Comparison of ENCODE assay signal across 18 cellular contexts in genomic region chr12:123941485-123942276, GRCh38.
DNase-seq lines count a peak whose midpoint lies in the region; ATAC-seq and TF ChIP-seq lines count a peak whose summit lies in the region.
"Had no signal": no experiment of that assay in that cellular context is flagged by ENCODE, and none has a peak within 500 bp of the region (broad histone marks: within the 10 kb centered on the region; RNA-seq: fewer than 3 reads in every experiment).

No MANE protein-coding gene starts in this region.

- H3K4me3 ChIP-seq in adipocyte (ENCODE audit: low read length) = peak overlapping the region; percentile 34
- no peak overlapping the region for H3K4me3 ChIP-seq in foreskin fibroblast (ENCODE audit: low read depth in 1 of 2, low read length in 2 of 2)
- H3K4me3 ChIP-seq: skin epidermis had no signal

- peaks cover 33% of the 10 kb centered on the region for H3K4me1 Mint-ChIP-seq in stimulated activated effector memory CD8-positive, alpha-beta T cell treated with anti-CD3 and anti-CD28 coated beads, Interleukin-12 subunit alpha, Interleukin-12 subunit beta, amount 100 ng/mL, for 72 hours

- no peak overlapping the region for H3K4me3 Mint-ChIP-seq in stimulated activated effector memory CD8-positive, alpha-beta T cell treated with anti-CD3 and anti-CD28 coated beads, Interleukin-12 subunit alpha, Interleukin-12 subunit beta, amount 100 ng/mL, for 72 hours
- H3K4me3 Mint-ChIP-seq: stimulated activated naive B cell treated with anti-CD40 and anti-IgM and Interleukin-4, amounts not matched to agents 10 μg/mL and 1 μg/mL and 100 μg/mL, for 72 hours; T-cell had no signal

- H3K27ac Mint-ChIP-seq in stimulated activated effector memory CD8-positive, alpha-beta T cell treated with anti-CD3 and anti-CD28 coated beads, Interleukin-12 subunit alpha, Interleukin-12 subunit beta, amount 100 ng/mL, for 72 hours = peak overlapping the region; percentile 43
- H3K27ac Mint-ChIP-seq: stimulated activated naive B cell treated with anti-CD40 and anti-IgM and Interleukin-4, amounts not matched to agents 10 μg/mL and 1 μg/mL and 100 μg/mL, for 72 hours; T-cell had no signal

- no peaks in the 10 kb centered on the region for H3K9me3 Mint-ChIP-seq in stimulated activated effector memory CD8-positive, alpha-beta T cell treated with anti-CD3 and anti-CD28 coated beads, Interleukin-12 subunit alpha, Interleukin-12 subunit beta, amount 100 ng/mL, for 72 hours
- H3K9me3 Mint-ChIP-seq: T-cell had no signal

- no peak for TF ChIP-seq CTCF in foreskin fibroblast (IDR thresholded peaks at IDR 0.05; ENCODE audit: low read depth, low read length)

- H3K27me3 ChIP-seq in adipocyte (replicated peaks; ENCODE audit: control insufficient read depth, insufficient read depth, low read length) = no peaks in the 10 kb centered on the region

- H3K9ac ChIP-seq in adipocyte (ENCODE audit: low read length) = no peak overlapping the region

- peaks cover 23% of the 10 kb centered on the region for H3K36me3 Mint-ChIP-seq in stimulated activated effector memory CD8-positive, alpha-beta T cell treated with anti-CD3 and anti-CD28 coated beads, Interleukin-12 subunit alpha, Interleukin-12 subunit beta, amount 100 ng/mL, for 72 hours

- no peak for ATAC-seq in stimulated activated effector memory CD8-positive, alpha-beta T cell treated with anti-CD3 and anti-CD28 coated beads, Interleukin-12 subunit alpha, Interleukin-12 subunit beta, amount 100 ng/mL, for 72 hours
- ATAC-seq: esophagus mucosa; stimulated activated naive B cell treated with anti-CD40 and anti-IgM and Interleukin-4, amounts not matched to agents 10 μg/mL and 1 μg/mL and 100 μg/mL, for 72 hours; T-cell had no signal

- H3K4me1 ChIP-seq in adipocyte (ENCODE audit: control insufficient read depth, insufficient read depth, low read length) = peaks cover 9% of the 10 kb centered on the region

- peak; percentile 45 for DNase-seq in NOMO-1 treated with DMSO at 0.1 percent for 48 hours (lab: John Stamatoyannopoulos, UW; ENCODE audit: unreplicated experiment)
- no peak for DNase-seq in NOMO-1 treated with dmso at 0.1 percent for 144 hours (lab: John Stamatoyannopoulos, UW; ENCODE audit: unreplicated experiment)
- DNase-seq in adipocyte (ENCODE audit: low read depth) = peak; percentile 13
- DNase-seq in foreskin fibroblast = peak; percentile 17 to 24
- no peak for DNase-seq in stimulated activated effector memory CD8-positive, alpha-beta T cell treated with anti-CD3 and anti-CD28 coated beads, Interleukin-12 subunit alpha, Interleukin-12 subunit beta, amount 100 ng/mL, for 72 hours (ENCODE audit: low spot score in 2 of 2)
- DNase-seq in SW480 (ENCODE audit: low spot score) = no peak
- DNase-seq in stimulated activated CD4-positive, alpha-beta T cell treated with anti-CD3 and anti-CD28 coated beads, Interleukin-4, amount 100 ng/mL, for 24 hours = no peak
- no peak for DNase-seq in activated T-cell treated with anti-CD3 and anti-CD28 coated beads for 4 hours
- DNase-seq: activated CD4-positive, CD25-positive, alpha-beta regulatory T cell; activated gamma-delta T cell treated with Interleukin-2 at 50 U/mL for 16 hours; C1 segment of cervical spinal cord; cortex of kidney; NCI-H1105 treated with DMSO at 0.1 percent for 48 hours; NCI-H2171; stimulated activated naive B cell treated with anti-CD40 and anti-IgM and Interleukin-4, amounts not matched to agents 10 μg/mL and 1 μg/mL and 100 μg/mL, for 72 hours had no signal

- H3K9me3 ChIP-seq in adipocyte (ENCODE audit: control insufficient read depth, low read length) = peaks cover 14% of the 10 kb centered on the region

- peaks cover 51% of the 10 kb centered on the region for H3K36me3 ChIP-seq in adipocyte (ENCODE audit: control insufficient read depth, insufficient read depth, low read length, severe bottlenecking)

Comparison
In these comparisons a context has a peak if more than half of its experiments do, and no peak if none do; other contexts are left out.
1. DNase-seq: peak in NOMO-1 treated with DMSO at 0.1 percent for 48 hours (single experiment), adipocyte (single experiment) and foreskin fibroblast (2 of 2); none in NOMO-1 treated with dmso at 0.1 percent for 144 hours (single experiment), stimulated activated effector memory CD8-positive, alpha-beta T cell treated with anti-CD3 and anti-CD28 coated beads, Interleukin-12 subunit alpha, Interleukin-12 subunit beta, amount 100 ng/mL, for 72 hours (0 of 2), SW480 (single experiment), stimulated activated CD4-positive, alpha-beta T cell treated with anti-CD3 and anti-CD28 coated beads, Interleukin-4, amount 100 ng/mL, for 24 hours (single experiment) and activated T-cell treated with anti-CD3 and anti-CD28 coated beads for 4 hours (single experiment).